2 cellular contexts compared by ENCODE assay signal in the genomic region with DNA sequence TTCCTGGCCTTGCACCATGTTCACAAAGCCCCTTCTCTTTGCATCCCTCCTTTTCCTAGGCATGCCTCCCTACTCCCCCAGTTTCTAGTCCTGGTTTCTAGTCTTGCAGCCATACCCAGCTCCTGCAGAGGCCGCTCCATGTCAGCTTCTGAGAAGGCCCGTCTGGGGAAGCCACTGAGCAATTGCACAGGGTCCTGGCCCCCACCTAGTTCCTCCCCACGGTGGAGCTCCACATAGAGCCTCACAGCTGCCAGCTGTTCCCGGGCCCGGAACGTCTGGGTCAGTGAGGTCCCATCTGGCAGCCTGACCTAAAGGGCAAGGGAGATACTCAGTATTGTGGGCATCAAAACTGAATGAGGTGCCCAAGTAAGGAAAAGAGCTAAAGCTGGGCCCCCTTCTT.
TF ChIP-seq lines count a peak whose summit lies in the region.

No MANE protein-coding gene starts in this region.

TF ChIP-seq in HEK293, 187 proteins besides CTCF, POLR2A, EP300 and RAD21:
- TF ChIP-seq ZNF2 (tag by site-specific recombination; IDR thresholded peaks at IDR 0.05) (no peak), ZNF138 (tag by site-specific recombination; IDR thresholded peaks at IDR 0.05; ENCODE audit: borderline replicate concordance) (no peak), KLF10 (tag by site-specific recombination; IDR thresholded peaks at IDR 0.05) (no peak), KLF1 (tag by site-specific recombination; IDR thresholded peaks at IDR 0.05) (no peak), ZNF350 (tag by site-specific recombination; IDR thresholded peaks at IDR 0.05) (no peak), ZNF16 (tag by site-specific recombination; IDR thresholded peaks at IDR 0.05; ENCODE audit: low read depth) (no peak), ZBTB20 (tag by site-specific recombination; IDR thresholded peaks at IDR 0.05) (no peak), ZNF404 (tag by site-specific recombination; IDR thresholded peaks at IDR 0.05) (no peak), ZNF473 (tag by site-specific recombination; IDR thresholded peaks at IDR 0.05) (no peak), ZBTB8A (tag by site-specific recombination; IDR thresholded peaks at IDR 0.05) (no peak), ZNF701 (tag by site-specific recombination; IDR thresholded peaks at IDR 0.05) (no peak), ZBTB48 (tag by site-specific recombination; IDR thresholded peaks at IDR 0.05) (no peak), ZNF10 (tag by site-specific recombination; IDR thresholded peaks at IDR 0.05) (no peak), ZNF140 (tag by site-specific recombination; IDR thresholded peaks at IDR 0.05) (no peak), GLI4 (tag by site-specific recombination; IDR thresholded peaks at IDR 0.05) (no peak)
- TF ChIP-seq, protein P1, sequence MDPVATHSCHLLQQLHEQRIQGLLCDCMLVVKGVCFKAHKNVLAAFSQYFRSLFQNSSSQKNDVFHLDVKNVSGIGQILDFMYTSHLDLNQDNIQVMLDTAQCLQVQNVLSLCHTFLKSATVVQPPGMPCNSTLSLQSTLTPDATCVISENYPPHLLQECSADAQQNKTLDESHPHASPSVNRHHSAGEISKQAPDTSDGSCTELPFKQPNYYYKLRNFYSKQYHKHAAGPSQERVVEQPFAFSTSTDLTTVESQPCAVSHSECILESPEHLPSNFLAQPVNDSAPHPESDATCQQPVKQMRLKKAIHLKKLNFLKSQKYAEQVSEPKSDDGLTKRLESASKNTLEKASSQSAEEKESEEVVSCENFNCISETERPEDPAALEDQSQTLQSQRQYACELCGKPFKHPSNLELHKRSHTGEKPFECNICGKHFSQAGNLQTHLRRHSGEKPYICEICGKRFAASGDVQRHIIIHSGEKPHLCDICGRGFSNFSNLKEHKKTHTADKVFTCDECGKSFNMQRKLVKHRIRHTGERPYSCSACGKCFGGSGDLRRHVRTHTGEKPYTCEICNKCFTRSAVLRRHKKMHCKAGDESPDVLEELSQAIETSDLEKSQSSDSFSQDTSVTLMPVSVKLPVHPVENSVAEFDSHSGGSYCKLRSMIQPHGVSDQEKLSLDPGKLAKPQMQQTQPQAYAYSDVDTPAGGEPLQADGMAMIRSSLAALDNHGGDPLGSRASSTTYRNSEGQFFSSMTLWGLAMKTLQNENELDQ (tag by site-specific recombination; IDR thresholded peaks at IDR 0.05; ENCODE audit: low read depth) = no peak
- TF ChIP-seq, protein P2, sequence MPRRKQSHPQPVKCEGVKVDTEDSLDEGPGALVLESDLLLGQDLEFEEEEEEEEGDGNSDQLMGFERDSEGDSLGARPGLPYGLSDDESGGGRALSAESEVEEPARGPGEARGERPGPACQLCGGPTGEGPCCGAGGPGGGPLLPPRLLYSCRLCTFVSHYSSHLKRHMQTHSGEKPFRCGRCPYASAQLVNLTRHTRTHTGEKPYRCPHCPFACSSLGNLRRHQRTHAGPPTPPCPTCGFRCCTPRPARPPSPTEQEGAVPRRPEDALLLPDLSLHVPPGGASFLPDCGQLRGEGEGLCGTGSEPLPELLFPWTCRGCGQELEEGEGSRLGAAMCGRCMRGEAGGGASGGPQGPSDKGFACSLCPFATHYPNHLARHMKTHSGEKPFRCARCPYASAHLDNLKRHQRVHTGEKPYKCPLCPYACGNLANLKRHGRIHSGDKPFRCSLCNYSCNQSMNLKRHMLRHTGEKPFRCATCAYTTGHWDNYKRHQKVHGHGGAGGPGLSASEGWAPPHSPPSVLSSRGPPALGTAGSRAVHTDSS (tag by site-specific recombination; IDR thresholded peaks at IDR 0.05) = no peak

TF ChIP-seq in K562, 482 proteins besides CTCF, POLR2A, EP300 and RAD21:
- TF ChIP-seq, protein P3, sequence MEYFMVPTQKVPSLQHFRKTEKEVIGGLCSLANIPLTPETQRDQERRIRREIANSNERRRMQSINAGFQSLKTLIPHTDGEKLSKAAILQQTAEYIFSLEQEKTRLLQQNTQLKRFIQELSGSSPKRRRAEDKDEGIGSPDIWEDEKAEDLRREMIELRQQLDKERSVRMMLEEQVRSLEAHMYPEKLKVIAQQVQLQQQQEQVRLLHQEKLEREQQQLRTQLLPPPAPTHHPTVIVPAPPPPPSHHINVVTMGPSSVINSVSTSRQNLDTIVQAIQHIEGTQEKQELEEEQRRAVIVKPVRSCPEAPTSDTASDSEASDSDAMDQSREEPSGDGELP (CRISPR knock-in tag; IDR thresholded peaks at IDR 0.05; ENCODE audit: borderline replicate concordance) = peak; percentile 52; the same call in 1 of the 2 replicates
- TF ChIP-seq ZC3H8 (IDR thresholded peaks at IDR 0.05) (no peak), RAD51 (IDR thresholded peaks at IDR 0.05; ENCODE audit: borderline replicate concordance, low read depth) (no peak), POLR2G (IDR thresholded peaks at IDR 0.05; ENCODE audit: low read depth, low read length) (0 out of 2 replicates have a peak, but pooled peaks have one; percentile 23), RBFOX2 (IDR thresholded peaks at IDR 0.05; ENCODE audit: low read depth, low read length) (peak; percentile 31; the same call in 1 of the 2 replicates), ZBTB7A (IDR thresholded peaks at IDR 0.05; ENCODE audit: borderline replicate concordance, control insufficient read depth, low read depth, low read length) (peak; percentile 67; the same call in 1 of the 2 replicates), SMC3 (conservative IDR thresholded peaks at IDR 0.05; ENCODE audit: insufficient read depth, low read depth, low read length) (0 out of 2 replicates have a peak, but pooled peaks have one; percentile 7), NUFIP1 (IDR thresholded peaks at IDR 0.05; ENCODE audit: partially characterized antibody) (no peak)
- TF ChIP-seq, protein P4, sequence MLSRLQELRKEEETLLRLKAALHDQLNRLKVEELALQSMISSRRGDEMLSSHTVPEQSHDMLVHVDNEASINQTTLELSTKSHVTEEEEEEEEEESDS (CRISPR knock-in tag; IDR thresholded peaks at IDR 0.05) = no peak
